40 cellular contexts compared by ENCODE assay signal in genomic region chr11:73473252-73473651, GRCh38.
"Had no signal": no experiment of that assay in that cellular context is flagged by ENCODE, and none has a peak within 500 bp of the region (broad histone marks: within the 10 kb centered on the region; RNA-seq: fewer than 3 reads in every experiment).

No MANE protein-coding gene starts in this region.

- H3K27ac ChIP-seq: adrenal gland, ascending aorta, body of pancreas, brain microvascular endothelial cell, breast epithelium, cardiac muscle cell had no signal

- H3K27me3 ChIP-seq: adrenal gland, ascending aorta, body of pancreas, brain microvascular endothelial cell, breast epithelium, cardiac muscle cell had no signal

- H3K4me3 ChIP-seq: adrenal gland, ascending aorta, body of pancreas, breast epithelium, cardiac muscle cell had no signal

- H3K4me1 Mint-ChIP-seq: activated naive CD4-positive, alpha-beta T cell treated with anti-CD3 and anti-CD28 coated beads, Interleukin-2, amount 10 ng/mL, durations not matched to agents 7 days and 5 days; activated naive CD4-positive, alpha-beta T cell treated with anti-CD3 and anti-CD28 coated beads, Interleukin-2, amount 50 U/mL, for 24 hours; activated naive CD8-positive, alpha-beta T cell treated with anti-CD3 and anti-CD28 coated beads for 36 hours; activated naive CD8-positive, alpha-beta T cell treated with anti-CD3 and anti-CD28 coated beads, Interleukin-2, amount 50 U/mL, for 24 hours had no signal

- H3K36me3 ChIP-seq: adrenal gland, ascending aorta, brain microvascular endothelial cell, breast epithelium, cardiac muscle cell had no signal

- FAIRE-seq: bronchial epithelial cell had no signal

- H3K27ac Mint-ChIP-seq: activated naive CD4-positive, alpha-beta T cell treated with anti-CD3 and anti-CD28 coated beads for 36 hours; activated naive CD4-positive, alpha-beta T cell treated with anti-CD3 and anti-CD28 coated beads, Interleukin-2, amount 10 ng/mL, durations not matched to agents 7 days and 5 days; activated naive CD4-positive, alpha-beta T cell treated with anti-CD3 and anti-CD28 coated beads, Interleukin-2, amount 50 U/mL, for 24 hours; activated naive CD4-positive, alpha-beta T cell treated with anti-CD3 and anti-CD28 coated beads, Interleukin-2, amount 50 U/mL, for 72 hours; activated naive CD8-positive, alpha-beta T cell; activated naive CD8-positive, alpha-beta T cell treated with anti-CD3 and anti-CD28 coated beads for 36 hours; activated naive CD8-positive, alpha-beta T cell treated with anti-CD3 and anti-CD28 coated beads, Interleukin-2, amount 10 ng/mL, durations not matched to agents 7 days and 5 days; activated naive CD8-positive, alpha-beta T cell treated with anti-CD3 and anti-CD28 coated beads, Interleukin-2, amount 50 U/mL, for 24 hours; activated T-cell treated with anti-CD3 and anti-CD28 coated beads, Interleukin-2, amount 50 U/mL, for 24 hours; activated T-helper 1 cell treated with anti-CD3 and anti-CD28 coated beads, Interleukin-12 subunit alpha, Interleukin-12 subunit beta, Interleukin-2, Interleukin-4 antibody, amounts not matched to agents 30 ng/mL and 10 ng/mL and 1 ng/mL, durations not matched to agents 14 hours and 24 hours and 36 hours; activated T-helper 17 cell treated with anti-CD3 and anti-CD28 coated beads, Interleukin-2, amount 50 U/mL, for 72 hours; activated T-helper 2 cell treated with anti-CD3 and anti-CD28 coated beads, Interferon-gamma antibody, Interleukin-2, Interleukin-4, amounts not matched to agents 10 μg/mL and 5 μg/mL and 100 μg/mL, durations not matched to agents 14 hours and 24 hours and 36 hours; brain had no signal

- H3K27me3 Mint-ChIP-seq: activated naive CD4-positive, alpha-beta T cell treated with anti-CD3 and anti-CD28 coated beads, Interleukin-2, amount 10 ng/mL, durations not matched to agents 7 days and 5 days; activated naive CD4-positive, alpha-beta T cell treated with anti-CD3 and anti-CD28 coated beads, Interleukin-2, amount 50 U/mL, for 24 hours; activated naive CD8-positive, alpha-beta T cell; activated naive CD8-positive, alpha-beta T cell treated with anti-CD3 and anti-CD28 coated beads for 36 hours; activated naive CD8-positive, alpha-beta T cell treated with anti-CD3 and anti-CD28 coated beads, Interleukin-2, amount 10 ng/mL, durations not matched to agents 7 days and 5 days; activated naive CD8-positive, alpha-beta T cell treated with anti-CD3 and anti-CD28 coated beads, Interleukin-2, amount 50 U/mL, for 24 hours; activated T-cell treated with anti-CD3 and anti-CD28 coated beads, Interleukin-2, amount 50 U/mL, for 24 hours; activated T-helper 17 cell treated with anti-CD3 and anti-CD28 coated beads, Interleukin-2, amount 50 U/mL, for 72 hours; brain; central memory CD8-positive, alpha-beta T cell had no signal

- H3K4me3 Mint-ChIP-seq: activated naive CD4-positive, alpha-beta T cell treated with anti-CD3 and anti-CD28 coated beads for 36 hours; activated naive CD4-positive, alpha-beta T cell treated with anti-CD3 and anti-CD28 coated beads, Interleukin-2, amount 10 ng/mL, durations not matched to agents 7 days and 5 days; activated naive CD4-positive, alpha-beta T cell treated with anti-CD3 and anti-CD28 coated beads, Interleukin-2, amount 50 U/mL, for 24 hours; activated naive CD8-positive, alpha-beta T cell; activated naive CD8-positive, alpha-beta T cell treated with anti-CD3 and anti-CD28 coated beads for 36 hours; activated naive CD8-positive, alpha-beta T cell treated with anti-CD3 and anti-CD28 coated beads, Interleukin-2, amount 10 ng/mL, durations not matched to agents 7 days and 5 days; activated naive CD8-positive, alpha-beta T cell treated with anti-CD3 and anti-CD28 coated beads, Interleukin-2, amount 50 U/mL, for 24 hours; activated T-cell treated with anti-CD3 and anti-CD28 coated beads, Interleukin-2, amount 50 U/mL, for 24 hours; activated T-cell treated with anti-CD3 and anti-CD28 coated beads, Interleukin-2, amount 50 U/mL, for 4 hours; activated T-cell treated with anti-CD3 and anti-CD28 coated beads, Interleukin-2, amount 50 U/mL, for 72 hours; activated T-helper 1 cell treated with anti-CD3 and anti-CD28 coated beads, Interleukin-12 subunit alpha, Interleukin-12 subunit beta, Interleukin-2, Interleukin-4 antibody, amounts not matched to agents 30 ng/mL and 10 ng/mL and 1 ng/mL, durations not matched to agents 14 hours and 24 hours and 36 hours; activated T-helper 17 cell treated with anti-CD3 and anti-CD28 coated beads, Interleukin-2, amount 50 U/mL, for 72 hours; brain; central memory CD8-positive, alpha-beta T cell had no signal

- DNase-seq: activated effector memory CD4-positive, alpha-beta T cell treated with anti-CD3 and anti-CD28 coated beads, Interleukin-2, amount 50 U/mL, for 16 hours; activated effector memory CD4-positive, alpha-beta T cell treated with Interleukin-2 at 50 U/mL for 16 hours; activated gamma-delta T cell; activated gamma-delta T cell treated with Interleukin-2 at 50 U/mL for 16 hours; activated naive CD4-positive, alpha-beta T cell; activated naive CD4-positive, alpha-beta T cell treated with anti-CD3 and anti-CD28 coated beads for 36 hours; activated naive CD4-positive, alpha-beta T cell treated with anti-CD3 and anti-CD28 coated beads, Interleukin-2, amount 10 ng/mL, durations not matched to agents 7 days and 5 days; activated naive CD4-positive, alpha-beta T cell treated with anti-CD3 and anti-CD28 coated beads, Interleukin-2, amount 50 U/mL, for 16 hours; activated naive CD4-positive, alpha-beta T cell treated with Interleukin-2 at 50 U/mL for 16 hours; activated naive CD8-positive, alpha-beta T cell treated with anti-CD3 and anti-CD28 coated beads for 36 hours; activated naive CD8-positive, alpha-beta T cell treated with anti-CD3 and anti-CD28 coated beads, Interleukin-2, amount 10 ng/mL, durations not matched to agents 7 days and 5 days; activated naive CD8-positive, alpha-beta T cell treated with anti-CD3 and anti-CD28 coated beads, Interleukin-2, amount 50 U/mL, for 24 hours; activated T-cell treated with anti-CD3 and anti-CD28 coated beads for 4 hours; activated T-cell treated with anti-CD3 and anti-CD28 coated beads, Interleukin-2, amount 50 U/mL, for 1 hour; activated T-cell treated with anti-CD3 and anti-CD28 coated beads, Interleukin-2, amount 50 U/mL, for 24 hours; activated T-cell treated with anti-CD3 and anti-CD28 coated beads, Interleukin-2, amount 50 U/mL, for 4 hours; activated T-cell treated with anti-CD3 and anti-CD28 coated beads, Interleukin-2, amount 50 U/mL, for 48 hours; activated T-cell treated with anti-CD3 and anti-CD28 coated beads, Interleukin-2, amount 50 U/mL, for 72 hours; adrenal gland; amniotic stem cell; amygdala; anterior cingulate cortex; aorta; body of pancreas; brain microvascular endothelial cell; caudate nucleus; central memory CD4-positive, alpha-beta T cell; cerebellar nuclear complex had no signal

- H3K4me1 ChIP-seq: body of pancreas, breast epithelium had no signal
